Comparison of ENCODE assay signal across 22 cellular contexts in the genomic region with DNA sequence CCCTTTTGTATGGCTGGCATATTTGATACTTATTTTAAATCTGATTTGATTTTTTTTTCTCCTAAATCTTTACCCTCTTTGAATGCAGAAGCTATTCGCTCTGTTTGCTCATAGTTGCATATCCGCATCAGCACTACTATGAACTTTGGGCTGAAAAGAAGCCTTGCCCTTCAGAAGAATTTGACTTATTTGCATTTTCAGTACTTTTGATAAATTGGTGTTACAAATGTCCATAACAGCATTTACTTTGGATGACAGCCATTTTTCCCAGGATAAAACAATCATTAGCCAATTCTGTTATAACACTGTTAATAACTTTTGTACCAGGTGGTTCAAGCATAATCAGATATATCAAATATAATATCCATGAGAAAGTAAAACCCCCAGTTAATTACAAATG.
"Had no signal": no experiment of that assay in that cellular context is flagged by ENCODE, and none has a peak within 500 bp of the region (broad histone marks: within the 10 kb centered on the region; RNA-seq: fewer than 3 reads in every experiment).

No MANE protein-coding gene starts in this region.

- H3K27me3 ChIP-seq: adrenal gland, ascending aorta, breast epithelium, heart left ventricle, sigmoid colon, tibial artery had no signal

- H3K27ac Mint-ChIP-seq: WTC11 had no signal

- ATAC-seq: natural killer cell treated with Interleukin-12 subunit alpha and Interleukin-12 subunit beta and Interleukin-15 and Interleukin-18, amount 100 ng/mL, for 72 hours; stimulated activated naive CD8-positive, alpha-beta T cell treated with anti-CD3 and anti-CD28 coated beads, Interleukin-15, Interleukin-2, amounts not matched to agents 100 U/mL and 50 U/mL, for 24 hours; WTC11 had no signal

- FAIRE-seq: endometrium, urothelium cell line had no signal

- H3K27me3 Mint-ChIP-seq: activated naive CD8-positive, alpha-beta T cell; activated T-cell treated with anti-CD3 and anti-CD28 coated beads, Interleukin-2, amount 50 U/mL, for 24 hours; activated T-helper 17 cell treated with anti-CD3 and anti-CD28 coated beads, Interleukin-2, amount 50 U/mL, for 72 hours; natural killer cell treated with Interleukin-12 subunit alpha and Interleukin-12 subunit beta and Interleukin-15 and Interleukin-18, amount 100 ng/mL, for 72 hours had no signal

- H3K4me3 ChIP-seq: adrenal gland, ascending aorta, breast epithelium, heart left ventricle, sigmoid colon, tibial artery had no signal

- DNase-seq: activated CD4-positive, alpha-beta T cell treated with anti-CD3 and anti-CD28 coated beads, Interleukin-2, amount 50 U/mL, for 4 hours; activated CD8-positive, alpha-beta memory T cell treated with anti-CD3 and anti-CD28 coated beads for 24 hours; activated CD8-positive, alpha-beta memory T cell treated with anti-CD3 and anti-CD28 coated beads, Interleukin-2, amount 50 U/mL, for 4 hours; activated T-cell treated with anti-CD3 and anti-CD28 coated beads, Interleukin-2, amount 50 U/mL, for 24 hours; adrenal gland; cortex of kidney; heart left ventricle; left ventricle myocardium superior; sigmoid colon; stimulated activated CD4-positive, alpha-beta T cell treated with anti-CD3 and anti-CD28 coated beads, Interleukin-4, amount 100 ng/mL, for 1 hour; stimulated activated naive CD8-positive, alpha-beta T cell treated with anti-CD3 and anti-CD28 coated beads, Interleukin-15, Interleukin-2, amounts not matched to agents 100 U/mL and 50 U/mL, for 24 hours; T1000; tibial artery had no signal

- H3K4me3 Mint-ChIP-seq: activated naive CD8-positive, alpha-beta T cell; activated T-cell treated with anti-CD3 and anti-CD28 coated beads, Interleukin-2, amount 50 U/mL, for 24 hours; activated T-helper 17 cell treated with anti-CD3 and anti-CD28 coated beads, Interleukin-2, amount 50 U/mL, for 72 hours; natural killer cell treated with Interleukin-12 subunit alpha and Interleukin-12 subunit beta and Interleukin-15 and Interleukin-18, amount 100 ng/mL, for 72 hours; WTC11 had no signal

- H3K9me3 Mint-ChIP-seq: activated T-cell treated with anti-CD3 and anti-CD28 coated beads, Interleukin-2, amount 50 U/mL, for 24 hours; activated T-helper 17 cell treated with anti-CD3 and anti-CD28 coated beads, Interleukin-2, amount 50 U/mL, for 72 hours; natural killer cell treated with Interleukin-12 subunit alpha and Interleukin-12 subunit beta and Interleukin-15 and Interleukin-18, amount 100 ng/mL, for 72 hours; WTC11 had no signal

- H3K27ac ChIP-seq: adrenal gland, ascending aorta, breast epithelium, heart left ventricle, parathyroid adenoma, sigmoid colon, tibial artery had no signal

- H3K9ac ChIP-seq: parathyroid adenoma had no signal

- H3K36me3 ChIP-seq: adrenal gland, breast epithelium had no signal

- H3K9me3 ChIP-seq: adrenal gland, ascending aorta, breast epithelium, heart left ventricle, sigmoid colon, tibial artery had no signal

- H3K4me1 ChIP-seq: ascending aorta, breast epithelium, parathyroid adenoma, sigmoid colon, tibial artery had no signal
